ENCODE assay signal across 4 cellular contexts in genomic region chr16:76490240-76490639, GRCh38.
"Had no signal": no experiment of that assay in that cellular context is flagged by ENCODE, and none has a peak within 500 bp of the region (broad histone marks: within the 10 kb centered on the region; RNA-seq: fewer than 3 reads in every experiment).

No MANE protein-coding gene starts in this region.

- ATAC-seq: GM23338 had no signal

- H3K4me3 ChIP-seq: GM23338 had no signal

- H2AFZ ChIP-seq: GM23338 had no signal

- DNase-seq: H9, HCEC 1CT, IMR-90 had no signal

- H3K4me2 ChIP-seq: GM23338 had no signal
